In the genomic region with DNA sequence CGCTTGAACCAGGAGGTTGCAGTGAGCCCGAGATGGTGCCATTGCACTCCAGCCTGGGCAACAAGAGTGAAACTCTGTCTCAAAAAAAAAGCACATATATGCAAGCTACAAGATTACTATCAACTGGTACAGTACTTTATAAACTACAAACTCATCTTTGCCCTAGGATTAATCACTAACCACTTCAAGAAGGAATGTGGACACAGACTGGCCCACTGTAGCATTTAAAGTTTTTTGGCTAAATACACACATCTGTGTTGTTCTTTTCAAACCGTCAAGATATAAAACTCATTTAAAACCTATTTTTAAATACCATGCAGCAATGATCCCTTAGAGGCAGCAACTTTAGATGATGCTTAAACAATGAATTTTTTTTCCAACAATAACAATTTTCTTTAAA, we compare ENCODE assay signal across 19 cellular contexts.
"Had no signal": no experiment of that assay in that cellular context is flagged by ENCODE, and none has a peak within 500 bp of the region (broad histone marks: within the 10 kb centered on the region; RNA-seq: fewer than 3 reads in every experiment).

No MANE protein-coding gene starts in this region.

- H2AFZ ChIP-seq: neural progenitor cell had no signal

- H3K27ac ChIP-seq: cardiac muscle cell, dorsolateral prefrontal cortex, neural progenitor cell, ovary, spleen, stomach, testis, upper lobe of left lung had no signal

- ATAC-seq: left lobe of liver, sciatic nerve had no signal

- FAIRE-seq: keratinocyte had no signal

- H3K4me2 ChIP-seq: neural progenitor cell had no signal

- DNase-seq: activated CD4-positive, alpha-beta T cell treated with anti-CD3 and anti-CD28 coated beads, Interleukin-2, amount 10 ng/mL, durations not matched to agents 7 days and 5 days; activated CD4-positive, CD25-positive, alpha-beta regulatory T cell; activated naive CD4-positive, alpha-beta T cell; activated naive CD8-positive, alpha-beta T cell treated with anti-CD3 and anti-CD28 coated beads, Interleukin-2, amount 10 ng/mL, durations not matched to agents 7 days and 5 days; aorta; dorsolateral prefrontal cortex; endodermal cell; erythroblast; naive B cell; ovary; spleen; stomach; testis; upper lobe of left lung had no signal

- H3K27me3 ChIP-seq: cardiac muscle cell, dorsolateral prefrontal cortex, neural progenitor cell, ovary, spleen, stomach, testis, upper lobe of left lung had no signal

- H3K4me3 ChIP-seq: cardiac muscle cell, dorsolateral prefrontal cortex, neural progenitor cell, ovary, spleen, stomach, testis, upper lobe of left lung had no signal

- H3K4me1 ChIP-seq: neural progenitor cell, spleen, testis, upper lobe of left lung had no signal

- H3K9me3 ChIP-seq: ovary, spleen, stomach, testis, upper lobe of left lung had no signal

- H3K9ac ChIP-seq: neural progenitor cell had no signal

- H3K36me3 ChIP-seq: cardiac muscle cell, neural progenitor cell, ovary, spleen, stomach, upper lobe of left lung had no signal
